8 cellular contexts compared by ENCODE assay signal in genomic region chr10:72355214-72355555, GRCh38. TPM values are rescaled to one million over a fixed set of nuclear protein-coding genes. Genes with fewer than 3 reads are reported as not detected.
A peak's percentile ranks its signal among the peaks of the same experiment; 100 is the strongest.
DNase-seq lines count a peak whose midpoint lies in the region; ATAC-seq and TF ChIP-seq lines count a peak whose summit lies in the region.

No MANE protein-coding gene starts in this region.

- TF ChIP-seq CTCF in H9 (conservative IDR thresholded peaks at IDR 0.05) (no peak), WTC11 (IDR thresholded peaks at IDR 0.05) (no peak)

- H2BK15ac ChIP-seq in H9 (ENCODE audit: low read depth, low read length): no peak overlapping the region

- ATAC-seq in WTC11: 0 out of 2 replicates have a peak, but pooled peaks have one; percentile 1
- ATAC-seq in stimulated activated naive B cell treated with anti-CD40 and anti-IgM and Interleukin-4, amounts not matched to agents 10 μg/mL and 1 μg/mL and 100 μg/mL, for 72 hours (replicated peaks): peak; percentile 24 to 35

- no peak overlapping the region for H2BK12ac ChIP-seq in H9 (ENCODE audit: insufficient read length, low read depth, low read length)

- no peak overlapping the region for H3K23ac ChIP-seq in H9 (ENCODE audit: insufficient read length, low read depth, low read length)

- no peaks in the 10 kb centered on the region for H3K4me1 ChIP-seq in H9 (ENCODE audit: insufficient read depth, low read length)
- H3K4me1 ChIP-seq in iPS DF 6.9 (ENCODE audit: control insufficient read depth, insufficient read depth, low read length): no peaks in the 10 kb centered on the region

- H2AK5ac ChIP-seq in H9 (ENCODE audit: insufficient read length, low read length): no peak overlapping the region

- H3K79me1 ChIP-seq in H9 (ENCODE audit: insufficient read depth, low read depth, low read length, poor library complexity, severe bottlenecking): no peaks in the 10 kb centered on the region

- H3K27me3 Mint-ChIP-seq in H9 (ENCODE audit: low read depth) (peaks cover 2% of the 10 kb centered on the region; the same call in 1 of the 2 replicates), WTC11 (ENCODE audit: low read depth) (no peaks in the 10 kb centered on the region)
- H3K27me3 Mint-ChIP-seq in stimulated activated naive B cell treated with anti-CD40 and anti-IgM and Interleukin-4, amounts not matched to agents 10 μg/mL and 1 μg/mL and 100 μg/mL, for 72 hours: no peaks in the 10 kb centered on the region

- no peaks in the 10 kb centered on the region for H3K36me3 ChIP-seq in iPS DF 6.9 (ENCODE audit: control insufficient read depth, insufficient read depth, low read length)

- no peak overlapping the region for H3K9ac ChIP-seq in H9 (ENCODE audit: extremely low read depth, insufficient read length, low read length)

- H3K4me2 ChIP-seq in H9 (ENCODE audit: insufficient read depth, insufficient read length, low read length): peak overlapping the region; percentile 80

- H3K4me1 Mint-ChIP-seq in H9: peaks cover 25 to 28% of the 10 kb centered on the region in 2 experiments
- H3K4me1 Mint-ChIP-seq in WTC11: peaks cover 27% of the 10 kb centered on the region
- H3K4me1 Mint-ChIP-seq in stimulated activated naive B cell treated with anti-CD40 and anti-IgM and Interleukin-4, amounts not matched to agents 10 μg/mL and 1 μg/mL and 100 μg/mL, for 72 hours: peaks cover 21 to 42% of the 10 kb centered on the region in 2 donors

- DNase-seq in H9 (no peak), WTC11 (ENCODE audit: low spot score) (no peak), iPS DF 6.9 (ENCODE audit: low read depth, low spot score) (no peak), NCI-H1092 (lab: John Stamatoyannopoulos, UW) (no peak), SKM-1 (lab: John Stamatoyannopoulos, UW; ENCODE audit: unreplicated experiment) (no peak), activated gamma-delta T cell (lab: John Stamatoyannopoulos, UW) (no peak)
- DNase-seq in stimulated activated naive B cell treated with anti-CD40 and anti-IgM and Interleukin-4, amounts not matched to agents 10 μg/mL and 1 μg/mL and 100 μg/mL, for 72 hours: no peak
- DNase-seq in stimulated activated CD4-positive, alpha-beta T cell treated with anti-CD3 and anti-CD28 coated beads, Interleukin-4, amount 100 ng/mL, for 1 hour: no peak

- H3K4me3 Mint-ChIP-seq in H9 (peak overlapping the region; percentile 97), WTC11 (peak overlapping the region; percentile 96)
- peak overlapping the region; percentile 98 to 99 for H3K4me3 Mint-ChIP-seq in stimulated activated naive B cell treated with anti-CD40 and anti-IgM and Interleukin-4, amounts not matched to agents 10 μg/mL and 1 μg/mL and 100 μg/mL, for 72 hours

- H3K36me3 Mint-ChIP-seq in H9 (ENCODE audit: insufficient read depth in 1 of 3, low read depth in 3 of 3) (peaks cover 0 to 14% (median 2%) of the 10 kb centered on the region in 3 experiments; a peak in 3 of 7 replicates), WTC11 (no peaks in the 10 kb centered on the region)
- peaks cover 10 to 21% of the 10 kb centered on the region in 2 donors for H3K36me3 Mint-ChIP-seq in stimulated activated naive B cell treated with anti-CD40 and anti-IgM and Interleukin-4, amounts not matched to agents 10 μg/mL and 1 μg/mL and 100 μg/mL, for 72 hours

- H2AFZ ChIP-seq in H9 (ENCODE audit: low read length): no peak overlapping the region

- H4K91ac ChIP-seq in H9 (ENCODE audit: insufficient read length, low read depth, low read length): no peak overlapping the region

- no peaks in the 10 kb centered on the region for H3K9me3 Mint-ChIP-seq in H9
- H3K9me3 Mint-ChIP-seq in WTC11: no peaks in the 10 kb centered on the region
- no peaks in the 10 kb centered on the region for H3K9me3 Mint-ChIP-seq in stimulated activated naive B cell treated with anti-CD40 and anti-IgM and Interleukin-4, amounts not matched to agents 10 μg/mL and 1 μg/mL and 100 μg/mL, for 72 hours

- no peak overlapping the region for H4K8ac ChIP-seq in H9 (replicated peaks; ENCODE audit: insufficient read length, low read depth, low read length)

- CTCF ChIA-PET in WTC11 (lab: Charles Lee): interaction anchor here (0.9 to 2.8 kb wide), 5 partner anchors 9 to 479 kb away, joined by 3 to 13 read pairs (median 4); no protein-coding TSS in a partner anchor

- H3T11ph ChIP-seq in H9 (ENCODE audit: low read length): no peak overlapping the region

- no peak overlapping the region for H4K5ac ChIP-seq in H9 (ENCODE audit: insufficient read length, low read depth, low read length)

- no peak overlapping the region for H3K18ac ChIP-seq in H9 (ENCODE audit: insufficient read length, low read depth, low read length)

- no peak overlapping the region for H2BK5ac ChIP-seq in H9 (ENCODE audit: insufficient read length, low read length)

- H4K20me1 ChIP-seq in H9 (ENCODE audit: control insufficient read depth, insufficient read depth, insufficient read length): no peaks in the 10 kb centered on the region

- H3K27ac ChIP-seq in H9 (ENCODE audit: insufficient read length, low read depth, low read length) (no peak overlapping the region), iPS DF 6.9 (ENCODE audit: low read length) (no peak overlapping the region)

- peaks cover 2% of the 10 kb centered on the region; the same call in 1 of the 2 replicates for H3K79me2 ChIP-seq in H9 (ENCODE audit: insufficient read depth, low read length)

- H3K27ac Mint-ChIP-seq in H9: peak overlapping the region; percentile 81 to 92 (median 82); a peak in 6 of 7 replicates
- peak overlapping the region; percentile 92 for H3K27ac Mint-ChIP-seq in WTC11
- peak overlapping the region; percentile 100 for H3K27ac Mint-ChIP-seq in stimulated activated naive B cell treated with anti-CD40 and anti-IgM and Interleukin-4, amounts not matched to agents 10 μg/mL and 1 μg/mL and 100 μg/mL, for 72 hours

- H3K56ac ChIP-seq in H9 (ENCODE audit: insufficient read length, low read depth, low read length): no peak overlapping the region

- no CpG with 5 or more reads among the region's 7 CpGs for WGBS in H9 (ENCODE audit: extremely low coverage, insufficient read length, low lambda C conversion rate)
- no CpG with 5 or more reads among the region's 7 CpGs for WGBS in iPS DF 6.9 (ENCODE audit: insufficient coverage, insufficient read length)

- H3K9me3 ChIP-seq in H9 (ENCODE audit: control insufficient read depth, low read depth, low read length) (no peaks in the 10 kb centered on the region), iPS DF 6.9 (ENCODE audit: control insufficient read depth, insufficient read depth, low read length) (no peaks in the 10 kb centered on the region)

- H2BK20ac ChIP-seq in H9 (ENCODE audit: low read depth, low read length, poor library complexity, severe bottlenecking): no peak overlapping the region

- no peak overlapping the region for H3K14ac ChIP-seq in H9 (ENCODE audit: insufficient read depth, low read length)

- H3K4ac ChIP-seq in H9 (ENCODE audit: low read depth, low read length): no peak overlapping the region

- POLR2A ChIA-PET in WTC11 (lab: Charles Lee): interaction anchor here (0.5 to 2.4 kb wide), 5 partner anchors 9 to 260 kb away, joined by 3 to 5 read pairs (median 4); no protein-coding TSS in a partner anchor

- H2BK120ac ChIP-seq in H9 (ENCODE audit: low read depth, low read length, poor library complexity, severe bottlenecking): no peak overlapping the region

- H3K4me3 ChIP-seq in iPS DF 6.9 (ENCODE audit: low read length): peak overlapping the region; percentile 13; the same call in 1 of the 2 replicates

- peaks cover 5% of the 10 kb centered on the region for H3K23me2 ChIP-seq in H9 (ENCODE audit: insufficient read length, low read depth, low read length, poor library complexity, severe bottlenecking)

- H3K27me3 ChIP-seq in H9 (ENCODE audit: insufficient read depth, low read length): no peaks in the 10 kb centered on the region
- H3K27me3 ChIP-seq in iPS DF 6.9 (ENCODE audit: control insufficient read depth, insufficient read depth, low read length): no peaks in the 10 kb centered on the region

TF ChIP-seq in WTC11, 78 proteins besides CTCF, POLR2A, EP300 and RAD21:
- TF ChIP-seq E2F5 (CRISPR knock-in tag; IDR thresholded peaks at IDR 0.05) (no peak), MLX (CRISPR knock-in tag; IDR thresholded peaks at IDR 0.05) (no peak), JUN (CRISPR knock-in tag; IDR thresholded peaks at IDR 0.05) (no peak), ZNF263 (CRISPR knock-in tag; IDR thresholded peaks at IDR 0.05; ENCODE audit: low read depth) (no peak), TEAD4 (CRISPR knock-in tag; IDR thresholded peaks at IDR 0.05) (0 out of 2 replicates have a peak, but pooled peaks have one; percentile 13), MAX (CRISPR knock-in tag; IDR thresholded peaks at IDR 0.05) (peak; percentile 17; the same call in 1 of the 2 replicates)

RNA-seq across cellular contexts. Expression of gene DNAJB12, which starts 0.5 kb away (rescaled TPM):
- total RNA-seq in H9 (2021): 25.9 and 27.6 TPM in 2 replicates
- total RNA-seq in WTC11 (2021): 19.3 to 21.6 TPM (median 20.0 TPM) in 3 replicates
